ENCODE assay signal across 10 cellular contexts in genomic region chr2:46988733-46989481, GRCh38. TPM values are rescaled to one million over a fixed set of nuclear protein-coding genes. Genes with fewer than 3 reads are reported as not detected.
DNase-seq lines count a peak whose midpoint lies in the region; FAIRE-seq and TF ChIP-seq lines count a peak whose summit lies in the region.
"Had no signal": no experiment of that assay in that cellular context is flagged by ENCODE, and none has a peak within 500 bp of the region (broad histone marks: within the 10 kb centered on the region; RNA-seq: fewer than 3 reads in every experiment).

No MANE protein-coding gene starts in this region.

- H3K9me3 ChIP-seq in breast epithelium (no peaks in the 10 kb centered on the region), endodermal cell (ENCODE audit: control insufficient read depth, low read length) (no peaks in the 10 kb centered on the region), vagina (no peaks in the 10 kb centered on the region)

- H3K4me3 Mint-ChIP-seq in MCF 10A (ENCODE audit: unreplicated experiment) (no peak overlapping the region), endodermal cell (no peak overlapping the region)
- H3K4me3 Mint-ChIP-seq: immature natural killer cell had no signal

- no peak for FAIRE-seq in RCC 7860 (lab: Jason Lieb, UNC)

- H3K4me3 ChIP-seq in breast epithelium (no peak overlapping the region), endodermal cell (ENCODE audit: low read length) (no peak overlapping the region), vagina (no peak overlapping the region)

- H3K9me3 Mint-ChIP-seq in MCF 10A (ENCODE audit: unreplicated experiment), result no peaks in the 10 kb centered on the region
- H3K9me3 Mint-ChIP-seq in endodermal cell, result no peaks in the 10 kb centered on the region
- H3K9me3 Mint-ChIP-seq: immature natural killer cell had no signal

- TF ChIP-seq POLR2A in breast epithelium (IDR thresholded peaks at IDR 0.05) (no peak), vagina (IDR thresholded peaks at IDR 0.05) (no peak)

- TF ChIP-seq CTCF in breast epithelium (IDR thresholded peaks at IDR 0.05) (peak in 1 of 3 donors; percentile 32), MCF 10A (IDR thresholded peaks at IDR 0.05; ENCODE audit: unreplicated experiment) (no peak), endodermal cell (conservative IDR thresholded peaks at IDR 0.05) (peak; percentile 73), vagina (IDR thresholded peaks at IDR 0.05) (no peak)

- POLR2A ChIA-PET in MCF 10A (lab: Yijun Ruan, JAX), result interaction anchor here (1.2 to 1.9 kb wide), 3 partner anchors 11 to 21 kb away, joined by 3 to 6 read pairs (median 3); no protein-coding TSS in a partner anchor

- CTCF ChIA-PET in MCF 10A (lab: Yijun Ruan, JAX), result interaction anchor here (0.6 to 1.5 kb wide), 10 partner anchors 9 to 1227 kb away, joined by 3 to 6 read pairs (median 4); no protein-coding TSS in a partner anchor

- no TSS peak for BruUV-seq in MCF 10A (replicated peaks; lab: Mats Ljungman, UMichigan)

- no peaks in the 10 kb centered on the region for H3K36me3 ChIP-seq in breast epithelium
- H3K36me3 ChIP-seq in endodermal cell (ENCODE audit: control insufficient read depth, insufficient read depth, low read length), result no peaks in the 10 kb centered on the region
- peaks cover 0 to 8% of the 10 kb centered on the region in 2 donors for H3K36me3 ChIP-seq in vagina

- H3K27ac ChIP-seq in breast epithelium (peak overlapping the region; percentile 89 to 93), endodermal cell (ENCODE audit: low read depth, low read length) (peak overlapping the region; percentile 24), vagina (peak overlapping the region; percentile 91)

- H3K4me1 ChIP-seq in breast epithelium (peaks cover 27 to 50% of the 10 kb centered on the region in 2 donors), endodermal cell (ENCODE audit: control insufficient read depth, insufficient read depth, low read length) (peaks cover 8% of the 10 kb centered on the region), vagina (peaks cover 72% of the 10 kb centered on the region)

- no peaks in the 10 kb centered on the region for H3K27me3 Mint-ChIP-seq in MCF 10A (ENCODE audit: insufficient read depth, unreplicated experiment)
- H3K27me3 Mint-ChIP-seq in endodermal cell (ENCODE audit: insufficient read depth), result no peaks in the 10 kb centered on the region

- intact Hi-C loops in breast epithelium (cut with DNase I; ENCODE audit: low total_unique reads) (no loop called here), MCF 10A (cut with micrococcal nuclease) (no loop called here), vagina (cut with DNase I) (no loop called here)

- 79 to 80% methylated on average over 4 to 10 of the region's 10 CpGs for WGBS in endodermal cell (ENCODE audit: insufficient coverage in 1 of 2, insufficient read length in 1 of 2), 2 experiments

- DNase-seq in breast epithelium (ENCODE audit: low spot score in 2 of 2) (peak in 1 of 2 donors; percentile 84), MCF 10A (ENCODE audit: unreplicated experiment) (no peak), endodermal cell (peak; percentile 75), myocyte (ENCODE audit: low read depth) (peak; percentile 42), vagina (ENCODE audit: extremely low spot score in 2 of 2) (no peak), RCC 7860 (ENCODE audit: low spot score) (no peak), NCI-H2081 (lab: John Stamatoyannopoulos, UW) (no peak)
- no peak for DNase-seq in activated CD8-positive, alpha-beta memory T cell treated with anti-CD3 and anti-CD28 coated beads, Interleukin-2, amount 50 U/mL, for 4 hours
- DNase-seq: amniotic stem cell, immature natural killer cell had no signal

- peaks cover 20% of the 10 kb centered on the region for H3K4me1 Mint-ChIP-seq in MCF 10A (ENCODE audit: insufficient read depth, unreplicated experiment)
- peaks cover 22% of the 10 kb centered on the region for H3K4me1 Mint-ChIP-seq in endodermal cell

- H3K27ac Mint-ChIP-seq in MCF 10A (ENCODE audit: low read depth, unreplicated experiment) (no peak overlapping the region), endodermal cell (no peak overlapping the region)
- H3K27ac Mint-ChIP-seq: immature natural killer cell had no signal

- H3K36me3 Mint-ChIP-seq in MCF 10A (ENCODE audit: insufficient read depth, unreplicated experiment) (peaks cover 27% of the 10 kb centered on the region), endodermal cell (ENCODE audit: low read depth) (no peaks in the 10 kb centered on the region)

- peak overlapping the region; percentile 15 for H3K9ac ChIP-seq in endodermal cell (ENCODE audit: extremely low read depth, low read length, poor library complexity, severe bottlenecking)

- no peaks in the 10 kb centered on the region for H3K27me3 ChIP-seq in breast epithelium
- no peaks in the 10 kb centered on the region for H3K27me3 ChIP-seq in endodermal cell (ENCODE audit: control insufficient read depth, insufficient read depth, low read length, poor library complexity, severe bottlenecking)
- H3K27me3 ChIP-seq in vagina, result no peaks in the 10 kb centered on the region

RNA-seq across cellular contexts. Expression of gene TTC7A, which starts 47.9 kb away (rescaled TPM):
- total RNA-seq in breast epithelium, result 10 to 100 TPM; 26.9 to 32.8 (median 31.0) TPM
- total RNA-seq in MCF 10A (2022), result 23.2 and 24.8 TPM in 2 replicates
- 10 to 100 TPM; 11.9 to 17.6 TPM for total RNA-seq in endodermal cell
- polyA plus RNA-seq in endodermal cell (2013, experiment 1 of 2), result 9.7 TPM
- 9.9 TPM for polyA plus RNA-seq in endodermal cell (2013, experiment 2 of 2)
- total RNA-seq in myocyte, result 4.4 and 8.0 TPM in 2 replicates
- 16.1 TPM for polyA plus RNA-seq in myocyte (2012)
- total RNA-seq in vagina, result 38.8 TPM

Comparison
In these comparisons a context has a peak if more than half of its experiments do, and no peak if none do; other contexts are left out.
1. DNase-seq: peak in endodermal cell (single experiment) and myocyte (single experiment); none in MCF 10A (single experiment), vagina (0 of 2), RCC 7860 (single experiment), NCI-H2081 (0 of 2) and activated CD8-positive, alpha-beta memory T cell treated with anti-CD3 and anti-CD28 coated beads, Interleukin-2, amount 50 U/mL, for 4 hours (single experiment).
2. H3K27ac ChIP-seq: peak in every context shown above with its lines; median percentile 91 in breast epithelium; 91 in vagina; 24 in endodermal cell.